ENCODE assay signal across 9 cellular contexts in the genomic region with DNA sequence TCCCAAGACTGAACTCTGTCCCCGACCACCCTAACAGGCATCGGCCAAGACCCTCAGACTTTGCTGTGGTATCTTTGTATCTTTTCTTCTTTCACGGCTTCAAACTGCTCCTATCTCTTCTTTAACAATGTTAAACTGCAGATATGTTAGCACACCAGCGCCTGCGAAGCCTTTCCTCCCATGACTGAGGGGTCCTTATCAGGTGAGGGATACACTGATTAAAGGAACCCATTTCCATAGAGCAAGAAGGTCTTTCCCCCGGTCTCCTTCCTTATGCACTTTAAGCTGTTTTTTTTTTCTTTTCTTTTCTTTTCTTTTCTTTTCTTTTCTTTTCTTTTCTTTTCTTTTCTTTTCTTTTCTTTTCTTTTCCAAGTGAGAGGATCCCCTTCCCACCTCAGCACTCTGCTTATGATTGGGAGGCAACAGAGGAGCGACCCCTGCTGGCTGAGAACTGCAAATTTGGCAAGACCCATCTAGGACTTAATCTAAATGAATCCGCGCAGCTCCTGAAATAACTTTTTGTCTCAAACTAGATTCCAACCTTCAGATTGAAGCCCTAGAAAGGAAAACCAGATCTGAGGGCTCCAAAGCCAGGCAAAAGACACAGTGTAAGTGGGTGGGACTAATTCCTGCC.
DNase-seq lines count a peak whose midpoint lies in the region; ATAC-seq and TF ChIP-seq lines count a peak whose summit lies in the region.
"Had no signal": no experiment of that assay in that cellular context is flagged by ENCODE, and none has a peak within 500 bp of the region (broad histone marks: within the 10 kb centered on the region; RNA-seq: fewer than 3 reads in every experiment).

No MANE protein-coding gene starts in this region.

- TF ChIP-seq POLR2A in transverse colon (IDR thresholded peaks at IDR 0.05), result no peak

- no peak overlapping the region for H2AFZ ChIP-seq in PC-3 (ENCODE audit: low read length)

- H3K4me3 ChIP-seq in PC-3 (ENCODE audit: low read length) (no peak overlapping the region), transverse colon (no peak overlapping the region)

- no peaks in the 10 kb centered on the region for H3K79me2 ChIP-seq in PC-3 (ENCODE audit: low read length)

- H3K27ac ChIP-seq in PC-3 (ENCODE audit: low read length), result no peak overlapping the region
- H3K27ac ChIP-seq in transverse colon, result no peak overlapping the region

- CTCF ChIA-PET in PC-3 (lab: Charles Lee), result no interaction called here

- H3K9me3 ChIP-seq in PC-3 (ENCODE audit: low read length) (peaks cover 7% of the 10 kb centered on the region; the same call in 1 of the 2 replicates), transverse colon (no peaks in the 10 kb centered on the region)

- H3K36me3 ChIP-seq in PC-3 (ENCODE audit: low read depth, low read length), result no peaks in the 10 kb centered on the region
- H3K36me3 ChIP-seq in transverse colon, result no peaks in the 10 kb centered on the region

- POLR2A ChIA-PET in PC-3 (lab: Charles Lee; ENCODE audit: unreplicated experiment), result no interaction called here

- H3K36me3 Mint-ChIP-seq in activated naive CD8-positive, alpha-beta T cell treated with anti-CD3 and anti-CD28 coated beads, Interleukin-2, amount 50 U/mL, for 24 hours (ENCODE audit: low read depth), result no peaks in the 10 kb centered on the region
- H3K36me3 Mint-ChIP-seq in activated naive CD8-positive, alpha-beta T cell treated with anti-CD3 and anti-CD28 coated beads for 36 hours, result no peaks in the 10 kb centered on the region

- H3F3A ChIP-seq in PC-3 (ENCODE audit: low read length, unreplicated experiment), result no peaks in the 10 kb centered on the region

- intact Hi-C loops in PC-3 (cut with micrococcal nuclease), result no loop called here
- intact Hi-C loops in transverse colon (cut with DNase I; ENCODE audit: low total_unique reads), result no loop called here

- in situ Hi-C loops in transverse colon (cut with MboI; ENCODE audit: low pct_ligation_motif_present in 1 of 4, low pct_unique_long_range_greater_than_20kb in 1 of 4, low sequenced_read_pairs in 3 of 4), result no loop called here

- H3K27me3 ChIP-seq in PC-3 (ENCODE audit: low read length) (no peaks in the 10 kb centered on the region), transverse colon (no peaks in the 10 kb centered on the region)

- no TSS peak for BruUV-seq in PC-3 (replicated peaks; lab: Mats Ljungman, UMichigan)

- H3K4me3 Mint-ChIP-seq in activated naive CD8-positive, alpha-beta T cell treated with anti-CD3 and anti-CD28 coated beads, Interleukin-2, amount 50 U/mL, for 24 hours, result no peak overlapping the region
- H3K4me3 Mint-ChIP-seq in activated naive CD8-positive, alpha-beta T cell treated with anti-CD3 and anti-CD28 coated beads for 36 hours, result no peak overlapping the region

- H3K4me2 ChIP-seq in PC-3 (ENCODE audit: low read length), result no peak overlapping the region

- no peak overlapping the region for H3K9ac ChIP-seq in PC-3 (ENCODE audit: low read length)

- no peaks in the 10 kb centered on the region for H3K4me1 Mint-ChIP-seq in activated naive CD8-positive, alpha-beta T cell treated with anti-CD3 and anti-CD28 coated beads, Interleukin-2, amount 50 U/mL, for 24 hours
- no peaks in the 10 kb centered on the region for H3K4me1 Mint-ChIP-seq in activated naive CD8-positive, alpha-beta T cell treated with anti-CD3 and anti-CD28 coated beads for 36 hours

- WGBS in transverse colon (ENCODE audit: low coverage in 1 of 2), 2 donors, result 86 to 93% methylated on average over 7 to 9 of the region's 9 CpGs

- H3K27ac Mint-ChIP-seq in activated naive CD8-positive, alpha-beta T cell treated with anti-CD3 and anti-CD28 coated beads, Interleukin-2, amount 50 U/mL, for 24 hours, result no peak overlapping the region
- H3K27ac Mint-ChIP-seq in activated naive CD8-positive, alpha-beta T cell treated with anti-CD3 and anti-CD28 coated beads for 36 hours, result no peak overlapping the region

- TF ChIP-seq CTCF in PC-3 (conservative IDR thresholded peaks at IDR 0.05; ENCODE audit: low read depth, low read length) (peak; percentile 81), transverse colon (IDR thresholded peaks at IDR 0.05) (peak in 3 of 5 experiments; percentile 20 to 32 (median 28))

- H4K20me1 ChIP-seq in PC-3 (ENCODE audit: low read length), result no peaks in the 10 kb centered on the region

- peaks cover 2% of the 10 kb centered on the region for H3K27me3 Mint-ChIP-seq in activated naive CD8-positive, alpha-beta T cell treated with anti-CD3 and anti-CD28 coated beads, Interleukin-2, amount 50 U/mL, for 24 hours
- peaks cover 9% of the 10 kb centered on the region for H3K27me3 Mint-ChIP-seq in activated naive CD8-positive, alpha-beta T cell treated with anti-CD3 and anti-CD28 coated beads for 36 hours

- no peaks in the 10 kb centered on the region for H3K9me2 ChIP-seq in PC-3 (replicated peaks; ENCODE audit: low read length)

- ATAC-seq in activated naive CD8-positive, alpha-beta T cell treated with anti-CD3 and anti-CD28 coated beads, Interleukin-2, amount 50 U/mL, for 24 hours, result no peak
- ATAC-seq in PC-3 (no peak), GM18498 (IDR thresholded peaks at IDR 0.05; ENCODE audit: unreplicated experiment) (no peak)

- no peak for TF ChIP-seq EP300 in transverse colon (IDR thresholded peaks at IDR 0.05; ENCODE audit: low read depth)

- DNase-seq in activated naive CD8-positive, alpha-beta T cell treated with anti-CD3 and anti-CD28 coated beads, Interleukin-2, amount 50 U/mL, for 24 hours, result peak; percentile 6
- no peak for DNase-seq in activated naive CD8-positive, alpha-beta T cell treated with anti-CD3 and anti-CD28 coated beads for 36 hours
- DNase-seq in PC-3 (peak; percentile 65), fibroblast of the conjunctiva (ENCODE audit: low read depth) (peak; percentile 22), transverse colon (peak; percentile 31), COLO829 (ENCODE audit: low spot score) (no peak), NOMO-1 treated with dmso at 0.1 percent for 144 hours (lab: John Stamatoyannopoulos, UW; ENCODE audit: unreplicated experiment) (no peak)
- DNase-seq: SIG-M5 had no signal

- H3K9me3 Mint-ChIP-seq in activated naive CD8-positive, alpha-beta T cell treated with anti-CD3 and anti-CD28 coated beads, Interleukin-2, amount 50 U/mL, for 24 hours, result no peaks in the 10 kb centered on the region
- H3K9me3 Mint-ChIP-seq in activated naive CD8-positive, alpha-beta T cell treated with anti-CD3 and anti-CD28 coated beads for 36 hours, result no peaks in the 10 kb centered on the region

- H3K4me1 ChIP-seq in PC-3 (ENCODE audit: insufficient read depth, low read length) (peaks cover 13% of the 10 kb centered on the region), transverse colon (peaks cover 0 to 6% (median 3%) of the 10 kb centered on the region in 4 donors)

Comparison
In these comparisons a context has a peak if more than half of its experiments do, and no peak if none do; other contexts are left out.
1. DNase-seq: peak in activated naive CD8-positive, alpha-beta T cell treated with anti-CD3 and anti-CD28 coated beads, Interleukin-2, amount 50 U/mL, for 24 hours (single experiment), PC-3 (single experiment), fibroblast of the conjunctiva (single experiment) and transverse colon (single experiment); none in activated naive CD8-positive, alpha-beta T cell treated with anti-CD3 and anti-CD28 coated beads for 36 hours (single experiment), COLO829 (single experiment) and NOMO-1 treated with dmso at 0.1 percent for 144 hours (single experiment).